In genomic region chr9:114570742-114571141, GRCh38 we compare ENCODE assay signal across 9 cellular contexts.
"Had no signal": no experiment of that assay in that cellular context is flagged by ENCODE, and none has a peak within 500 bp of the region (broad histone marks: within the 10 kb centered on the region; RNA-seq: fewer than 3 reads in every experiment).

No MANE protein-coding gene starts in this region.

- H3K4me1 ChIP-seq: HAP-1 had no signal

- H2AFZ ChIP-seq: GM23248 had no signal

- H3K9me3 ChIP-seq: HAP-1 had no signal

- H3K36me3 ChIP-seq: HAP-1 had no signal

- H3K4me3 ChIP-seq: GM23248, HAP-1, K562 had no signal

- H3K9ac ChIP-seq: GM23248 had no signal

- FAIRE-seq: K562 had no signal

- DNase-seq: GM23248, GOT3, H7, HFFc6, IMR-90 had no signal

- H3K27ac ChIP-seq: GM23248, HL-60 had no signal

- ATAC-seq: HCT116 had no signal
